Comparison of ENCODE assay signal across 10 cellular contexts in genomic region chr12:130714591-130715149, GRCh38. TPM values are rescaled to one million over a fixed set of nuclear protein-coding genes. Genes with fewer than 3 reads are reported as not detected.
A peak's percentile ranks its signal among the peaks of the same experiment; 100 is the strongest.
DNase-seq lines count a peak whose midpoint lies in the region; ATAC-seq, FAIRE-seq and TF ChIP-seq lines count a peak whose summit lies in the region.
"Had no signal": no experiment of that assay in that cellular context is flagged by ENCODE, and none has a peak within 500 bp of the region (broad histone marks: within the 10 kb centered on the region; RNA-seq: fewer than 3 reads in every experiment).

No MANE protein-coding gene starts in this region.

- no peaks in the 10 kb centered on the region for H3K4me1 ChIP-seq in GM12878 (ENCODE audit: control insufficient read depth, insufficient read depth, low read length)
- H3K4me1 ChIP-seq in muscle layer of colon (ENCODE audit: insufficient read depth, low read length), result peaks cover 3% of the 10 kb centered on the region
- H3K4me1 ChIP-seq in thoracic aorta (ENCODE audit: control insufficient read depth in 1 of 2, low read depth in 2 of 2), result peaks cover 6 to 22% of the 10 kb centered on the region in 2 donors

- H3K4me2 ChIP-seq in GM12878 (ENCODE audit: control insufficient read depth, insufficient read depth), result peak overlapping the region; percentile 38; the same call in 1 of the 2 replicates

- no peak overlapping the region; the same call in 1 of the 2 replicates for H2AFZ ChIP-seq in GM12878 (ENCODE audit: control insufficient read depth, low read depth, low read length)

- RAD21 ChIA-PET in GM12878 (lab: Charles Lee; ENCODE audit: unreplicated experiment), result interaction anchor here (1.1 to 1.9 kb wide), 3 partner anchors 33 to 233 kb away, joined by 3 to 6 read pairs (median 5); no protein-coding TSS in a partner anchor

- H3K36me3 ChIP-seq in GM12878 (ENCODE audit: control insufficient read depth in 2 of 2, insufficient read depth in 2 of 2, low read length in 1 of 2) (no peaks in the 10 kb centered on the region), muscle layer of colon (ENCODE audit: insufficient read depth, low read length) (no peaks in the 10 kb centered on the region), thoracic aorta (no peaks in the 10 kb centered on the region)

- TF ChIP-seq EP300 in GM12878 (IDR thresholded peaks at IDR 0.05; ENCODE audit: borderline replicate concordance in 1 of 2, control insufficient read depth in 1 of 2, low read depth in 2 of 2, low read length in 2 of 2), result no peak

- in situ Hi-C loops in GM12878 (cut with MboI), result no loop called here

- DNase-seq in NCI-H748 (lab: John Stamatoyannopoulos, UW; ENCODE audit: unreplicated experiment) (peak; percentile 35), NCI-H748 treated with DMSO at 0.1 percent for 48 hours (lab: John Stamatoyannopoulos, UW) (no peak), GM12878 (ENCODE audit: low read depth, low spot score) (no peak), thoracic aorta (ENCODE audit: low spot score) (no peak), GM20000 (ENCODE audit: low spot score) (no peak)
- DNase-seq: effector memory CD4-positive, alpha-beta T cell had no signal

- TF ChIP-seq POLR2A in GM12878 (IDR thresholded peaks at IDR 0.05; ENCODE audit: low read depth, low read length), result no peak

- no peaks in the 10 kb centered on the region for H4K20me1 ChIP-seq in GM12878 (ENCODE audit: control insufficient read depth, insufficient read depth)

- SMC1A ChIA-PET in GM12878 (lab: Charles Lee; ENCODE audit: uncharacterized antibody, unreplicated experiment), result interaction anchor here (1.6 kb wide), 1 partner anchor 33 kb away, joined by 6 read pairs; no protein-coding TSS in a partner anchor

- CTCF ChIA-PET in GM12878 (lab: Yijun Ruan, JAX), result interaction anchor here (1.2 to 1.4 kb wide), 2 partner anchors 34 to 379 kb away, joined by 3 read pairs; no protein-coding TSS in a partner anchor

- TF ChIP-seq RAD21 in GM12878 (IDR thresholded peaks at IDR 0.05; ENCODE audit: insufficient read depth, low read depth, low read length), result no peak

- no peak for FAIRE-seq in GM12878 (lab: Jason Lieb, UNC)
- FAIRE-seq: urothelium cell line had no signal

- WGBS in GM12878 (ENCODE audit: insufficient coverage, insufficient replicate concordance, low lambda C conversion rate, missing lambda C conversion rate), result 3% methylated on average over 16 of the region's 20 CpGs

- H3K9ac ChIP-seq in GM12878 (ENCODE audit: control insufficient read depth, insufficient read depth, low read length), result peak overlapping the region; percentile 60; the same call in 1 of the 2 replicates
- no peak overlapping the region for H3K9ac ChIP-seq in muscle layer of colon (ENCODE audit: low read length)

- POLR2A ChIA-PET in GM12878 (lab: Charles Lee), result interaction anchor here (1.1 kb wide), 1 partner anchor 18 kb away, joined by 3 read pairs; no protein-coding TSS in a partner anchor

- peaks cover 11% of the 10 kb centered on the region for H3K79me2 ChIP-seq in GM12878 (ENCODE audit: control insufficient read depth, insufficient read depth, low read length)

- intact Hi-C loops in GM12878 (cut with micrococcal nuclease; ENCODE audit: unreplicated experiment), result loop anchor here (10.0 kb wide), 1 partner anchor 140 kb away; no protein-coding TSS in a partner anchor

- TF ChIP-seq CTCF in GM12878 (IDR thresholded peaks at IDR 0.05 in 2 of 3, conservative IDR thresholded peaks at IDR 0.05 in 1 of 3; ENCODE audit: control insufficient read depth in 2 of 3, extremely low read depth in 1 of 3, insufficient read depth in 1 of 3, low read depth in 3 of 3, low read length in 3 of 3) (no peak), thoracic aorta (IDR thresholded peaks at IDR 0.05) (no peak), GM20000 (IDR thresholded peaks at IDR 0.05; ENCODE audit: extremely low read depth, missing control alignments) (no peak)

- H3K27me3 ChIP-seq in GM12878 (replicated peaks in 1 of 2; ENCODE audit: control insufficient read depth in 2 of 2, insufficient read depth in 2 of 2, low read length in 1 of 2) (no peaks in the 10 kb centered on the region; a peak in 1 of 4 replicates), muscle layer of colon (ENCODE audit: control insufficient read depth in 1 of 2, insufficient read depth in 2 of 2, low read length in 2 of 2) (peaks cover 4 to 26% of the 10 kb centered on the region in 2 donors), thoracic aorta (replicated peaks; ENCODE audit: insufficient read depth) (no peaks in the 10 kb centered on the region)

- peak; percentile 58 for ATAC-seq in GM12878
- ATAC-seq in thoracic aorta (ENCODE audit: insufficient number of reproducible peaks, low FRiP score, low read depth), result no peak
- no peak for ATAC-seq in HG03135 (IDR thresholded peaks at IDR 0.05; ENCODE audit: unreplicated experiment)
- no peak for ATAC-seq in HG03175 (IDR thresholded peaks at IDR 0.05; ENCODE audit: unreplicated experiment)

- no peaks in the 10 kb centered on the region for H3K9me3 ChIP-seq in GM12878 (replicated peaks; ENCODE audit: control insufficient read depth, insufficient read depth, low read length)
- no peaks in the 10 kb centered on the region for H3K9me3 ChIP-seq in muscle layer of colon (ENCODE audit: low read length)
- no peaks in the 10 kb centered on the region for H3K9me3 ChIP-seq in thoracic aorta

- peak overlapping the region; percentile 50 for H3K4me3 ChIP-seq in GM12878
- H3K4me3 ChIP-seq in muscle layer of colon (ENCODE audit: low read depth in 1 of 2, low read length in 2 of 2), result peak overlapping the region; percentile 32 to 47
- H3K4me3 ChIP-seq in thoracic aorta, result peak overlapping the region; percentile 57

- H3K27ac ChIP-seq in GM12878 (ENCODE audit: control insufficient read depth, insufficient read depth), result peak overlapping the region; percentile 52; the same call in 1 of the 2 replicates
- no peak overlapping the region for H3K27ac ChIP-seq in muscle layer of colon (ENCODE audit: low read depth, low read length)
- no peak overlapping the region for H3K27ac ChIP-seq in thoracic aorta

- BruUV-seq in GM12878 (replicated peaks; lab: Mats Ljungman, UMichigan), result no TSS peak

TF ChIP-seq in GM12878, 131 proteins besides CTCF, POLR2A, EP300 and RAD21:
- TF ChIP-seq POLR2AphosphoS5 (IDR thresholded peaks at IDR 0.05; ENCODE audit: low read length) (0 out of 2 replicates have a peak, but pooled peaks have one; percentile 54), CBX5 (IDR thresholded peaks at IDR 0.05; ENCODE audit: low read depth) (no peak)

RNA-seq across cellular contexts. Expression of gene RIMBP2, which starts 1.4 kb away (rescaled TPM):
- 139 and 149 TPM in 2 replicates for total RNA-seq in GM12878 (2013; cell fraction: nucleolus; rRNA removed)
- total RNA-seq in GM12878 (2014; rRNA removed), result 0.06 and 0.22 TPM in 2 replicates
- 0.04 and 0.09 TPM in 2 replicates for total RNA-seq in GM12878 (2014; rRNA removed; fragmentation: Illumina TruSeq; extraction: Trizol)
- 0.41 and 0.43 TPM in 2 replicates for total RNA-seq in GM12878 (2021)
- polyA plus RNA-seq in GM12878 (2011; ENCODE audit: low read depth), result 1.8 TPM
- polyA plus RNA-seq in GM12878 (2011; rRNA removed), result 1.4 and 2.9 TPM in 2 replicates
- 1.4 and 1.5 TPM in 2 replicates for polyA plus RNA-seq in GM12878 (2011; cell fraction: cytosol; rRNA removed)
- 9.4 and 9.6 TPM in 2 replicates for polyA plus RNA-seq in GM12878 (2011; cell fraction: nucleus; rRNA removed)
- polyA plus RNA-seq in GM12878 (2012), result 2.9 and 4.5 TPM in 2 replicates
- polyA plus RNA-seq in GM12878 (2014; fragmentation: Illumina TruSeq; extraction: Trizol), result 0.07 TPM in 1 of 2 replicates, not detected in the other
- under 1 TPM in 1 of 2 experiments, not detected in 1; 0.04 TPM for polyA plus RNA-seq in GM12878 (2014; fragmentation: Nextera tagmentation; extraction: Ambion mirVana)
- 0.08 and 0.11 TPM in 2 replicates for polyA plus RNA-seq in GM12878 (2014; rRNA removed)
- polyA plus RNA-seq in GM12878 (2016; fragmentation: Nextera tagmentation; extraction: Ambion mirVana), result under 1 TPM; 0.06 to 0.24 TPM
- 2.0 and 3.5 TPM in 2 replicates for polyA minus RNA-seq in GM12878 (2011; rRNA and poly(A)+ RNA removed)
- 0.52 and 0.80 TPM in 2 replicates for polyA minus RNA-seq in GM12878 (2011; cell fraction: cytosol; rRNA and poly(A)+ RNA removed)
- 1.8 and 6.6 TPM in 2 replicates for polyA minus RNA-seq in GM12878 (2011; cell fraction: nucleus; rRNA and poly(A)+ RNA removed)
- under 1 TPM; 0.54 to 0.92 TPM for total RNA-seq in thoracic aorta
